ENCODE assay signal across 25 cellular contexts in genomic region chr9:18184034-18184800, GRCh38.
DNase-seq lines count a peak whose midpoint lies in the region; ATAC-seq, FAIRE-seq and TF ChIP-seq lines count a peak whose summit lies in the region.
"Had no signal": no experiment of that assay in that cellular context is flagged by ENCODE, and none has a peak within 500 bp of the region (broad histone marks: within the 10 kb centered on the region; RNA-seq: fewer than 3 reads in every experiment).

No MANE protein-coding gene starts in this region.

- no TSS peak for BruUV-seq in MCF 10A (replicated peaks; lab: Mats Ljungman, UMichigan)

- H3K4me1 ChIP-seq in breast epithelium (no peaks in the 10 kb centered on the region), thyroid gland (no peaks in the 10 kb centered on the region)
- H3K4me1 ChIP-seq: BE2C, right atrium auricular region had no signal

- FAIRE-seq in colon (lab: Jason Lieb, UNC), result peak; percentile 75
- FAIRE-seq: GM12878 had no signal

- H3K27ac ChIP-seq in breast epithelium, result no peak overlapping the region
- H3K27ac ChIP-seq in thyroid gland, result no peak overlapping the region
- H3K27ac ChIP-seq: 22Rv1, SJCRH30 had no signal

- H3K9me3 ChIP-seq in breast epithelium (no peaks in the 10 kb centered on the region), thyroid gland (no peaks in the 10 kb centered on the region)
- H3K9me3 ChIP-seq: BE2C, right atrium auricular region, SJCRH30 had no signal

- peak; percentile 54 for DNase-seq in MCF 10A (ENCODE audit: unreplicated experiment)
- no peak for DNase-seq in breast epithelium (ENCODE audit: low spot score in 2 of 2)
- no peak for DNase-seq in left colon
- DNase-seq in thyroid gland, result peak; percentile 60 to 71
- DNase-seq in left lobe of liver (ENCODE audit: low spot score), result no peak
- no peak for DNase-seq in progenitor cell of endocrine pancreas (ENCODE audit: low spot score, unreplicated experiment)
- no peak for DNase-seq in activated CD4-positive, alpha-beta T cell treated with anti-CD3 and anti-CD28 coated beads for 36 hours
- DNase-seq: activated CD4-positive, alpha-beta T cell treated with anti-CD3 and anti-CD28 coated beads for 48 hours; activated CD8-positive, alpha-beta memory T cell treated with anti-CD3 and anti-CD28 coated beads, Interleukin-2, amount 10 ng/mL, durations not matched to agents 7 days and 5 days; BE2C; DMS79 treated with DMSO at 0.1 percent for 48 hours; heart left ventricle; KG1; NCI-H1694 treated with DMSO at 0.1 percent for 48 hours; nucleus accumbens; SJCRH30; T-cell had no signal

- no peak for TF ChIP-seq CTCF in MCF 10A (IDR thresholded peaks at IDR 0.05; ENCODE audit: unreplicated experiment)
- TF ChIP-seq CTCF in breast epithelium (IDR thresholded peaks at IDR 0.05), result no peak
- no peak for TF ChIP-seq CTCF in thyroid gland (IDR thresholded peaks at IDR 0.05)
- TF ChIP-seq CTCF in progenitor cell of endocrine pancreas (IDR thresholded peaks at IDR 0.05; ENCODE audit: unreplicated experiment), result no peak

- CTCF ChIA-PET in MCF 10A (lab: Yijun Ruan, JAX), result no interaction called here
- CTCF ChIA-PET in activated CD4-positive, alpha-beta T cell treated with anti-CD3 and anti-CD28 coated beads for 36 hours (lab: Charles Lee), result no interaction called here

- no peaks in the 10 kb centered on the region for H3K27me3 ChIP-seq in breast epithelium
- H3K27me3 ChIP-seq in thyroid gland, result no peaks in the 10 kb centered on the region
- H3K27me3 ChIP-seq: BE2C, heart left ventricle, right atrium auricular region, SJCRH30 had no signal

- no peak for TF ChIP-seq POLR2A in breast epithelium (IDR thresholded peaks at IDR 0.05)
- TF ChIP-seq POLR2A in thyroid gland (IDR thresholded peaks at IDR 0.05), result no peak

- H3K9me3 Mint-ChIP-seq in MCF 10A (ENCODE audit: unreplicated experiment), result no peaks in the 10 kb centered on the region
- peaks cover 3% of the 10 kb centered on the region for H3K9me3 Mint-ChIP-seq in progenitor cell of endocrine pancreas (ENCODE audit: low read depth)
- peaks cover 2% of the 10 kb centered on the region for H3K9me3 Mint-ChIP-seq in activated CD4-positive, alpha-beta T cell treated with anti-CD3 and anti-CD28 coated beads for 36 hours (ENCODE audit: low read depth)
- H3K9me3 Mint-ChIP-seq: activated naive CD4-positive, alpha-beta T cell treated with anti-CD3 and anti-CD28 coated beads, Interleukin-2, amount 50 U/mL, for 72 hours; activated T-helper 1 cell treated with anti-CD3 and anti-CD28 coated beads, Interleukin-12 subunit alpha, Interleukin-12 subunit beta, Interleukin-2, Interleukin-4 antibody, amounts not matched to agents 30 ng/mL and 10 ng/mL and 1 ng/mL, durations not matched to agents 14 hours and 24 hours and 36 hours; T-cell had no signal

- intact Hi-C loops in MCF 10A (cut with micrococcal nuclease), result no loop called here
- intact Hi-C loops in breast epithelium (cut with DNase I; ENCODE audit: low total_unique reads), result no loop called here
- intact Hi-C loops in left colon (cut with DNase I, micrococcal nuclease), result no loop called here
- intact Hi-C loops in thyroid gland (cut with DNase I), result no loop called here
- intact Hi-C loops in activated CD4-positive, alpha-beta T cell treated with anti-CD3 and anti-CD28 coated beads for 36 hours (cut with DNase I, micrococcal nuclease), result no loop called here

- 48% methylated on average over 7 of the region's 7 CpGs for WGBS in thyroid gland, 2 donors

- H3K36me3 ChIP-seq in breast epithelium, result no peaks in the 10 kb centered on the region
- no peaks in the 10 kb centered on the region for H3K36me3 ChIP-seq in thyroid gland
- H3K36me3 ChIP-seq: BE2C, heart left ventricle, right atrium auricular region, SJCRH30 had no signal

- H3K4me3 Mint-ChIP-seq in MCF 10A (ENCODE audit: unreplicated experiment) (no peak overlapping the region), progenitor cell of endocrine pancreas (ENCODE audit: low read depth) (no peak overlapping the region)
- H3K4me3 Mint-ChIP-seq in activated CD4-positive, alpha-beta T cell treated with anti-CD3 and anti-CD28 coated beads for 36 hours, result no peak overlapping the region
- H3K4me3 Mint-ChIP-seq: activated CD8-positive, alpha-beta memory T cell treated with anti-CD3 and anti-CD28 coated beads, Interleukin-2, amount 10 ng/mL, durations not matched to agents 7 days and 5 days; activated T-helper 1 cell treated with anti-CD3 and anti-CD28 coated beads, Interleukin-12 subunit alpha, Interleukin-12 subunit beta, Interleukin-2, Interleukin-4 antibody, amounts not matched to agents 30 ng/mL and 10 ng/mL and 1 ng/mL, durations not matched to agents 14 hours and 24 hours and 36 hours; T-cell; type B pancreatic cell had no signal

- ATAC-seq in left colon, result peak; percentile 90
- no peak for ATAC-seq in left lobe of liver
- no peak for ATAC-seq in activated CD4-positive, alpha-beta T cell treated with anti-CD3 and anti-CD28 coated beads for 36 hours
- ATAC-seq: activated CD8-positive, alpha-beta memory T cell treated with anti-CD3 and anti-CD28 coated beads, Interleukin-2, amount 10 ng/mL, durations not matched to agents 7 days and 5 days; activated naive CD4-positive, alpha-beta T cell treated with anti-CD3 and anti-CD28 coated beads, Interleukin-2, amount 50 U/mL, for 72 hours; GM12878; heart left ventricle; T-cell had no signal

- no peak overlapping the region for H3K4me3 ChIP-seq in breast epithelium
- no peak overlapping the region for H3K4me3 ChIP-seq in thyroid gland (replicated peaks in 1 of 3)
- H3K4me3 ChIP-seq: GM12878, heart left ventricle, lung, right atrium auricular region, SJCRH30 had no signal

- H3K4me1 Mint-ChIP-seq in MCF 10A (ENCODE audit: insufficient read depth, unreplicated experiment) (peaks cover 13% of the 10 kb centered on the region), progenitor cell of endocrine pancreas (ENCODE audit: low read depth) (peaks cover 4% of the 10 kb centered on the region)
- no peaks in the 10 kb centered on the region for H3K4me1 Mint-ChIP-seq in activated CD4-positive, alpha-beta T cell treated with anti-CD3 and anti-CD28 coated beads for 36 hours
- H3K4me1 Mint-ChIP-seq: activated CD8-positive, alpha-beta memory T cell treated with anti-CD3 and anti-CD28 coated beads, Interleukin-2, amount 10 ng/mL, durations not matched to agents 7 days and 5 days; T-cell had no signal

- H3K27me3 Mint-ChIP-seq in MCF 10A (ENCODE audit: insufficient read depth, unreplicated experiment), result no peaks in the 10 kb centered on the region
- H3K27me3 Mint-ChIP-seq in progenitor cell of endocrine pancreas, result no peaks in the 10 kb centered on the region
- no peaks in the 10 kb centered on the region for H3K27me3 Mint-ChIP-seq in activated CD4-positive, alpha-beta T cell treated with anti-CD3 and anti-CD28 coated beads for 36 hours
- H3K27me3 Mint-ChIP-seq: activated CD8-positive, alpha-beta memory T cell treated with anti-CD3 and anti-CD28 coated beads, Interleukin-2, amount 10 ng/mL, durations not matched to agents 7 days and 5 days; T-cell; type B pancreatic cell had no signal

- POLR2A ChIA-PET in MCF 10A (lab: Yijun Ruan, JAX), result no interaction called here
- POLR2A ChIA-PET in activated CD4-positive, alpha-beta T cell treated with anti-CD3 and anti-CD28 coated beads for 36 hours (lab: Charles Lee), result no interaction called here

- H3K36me3 Mint-ChIP-seq in MCF 10A (ENCODE audit: insufficient read depth, unreplicated experiment) (no peaks in the 10 kb centered on the region), progenitor cell of endocrine pancreas (ENCODE audit: insufficient read depth) (no peaks in the 10 kb centered on the region)
- no peaks in the 10 kb centered on the region for H3K36me3 Mint-ChIP-seq in activated CD4-positive, alpha-beta T cell treated with anti-CD3 and anti-CD28 coated beads for 36 hours (ENCODE audit: low read depth)
- H3K36me3 Mint-ChIP-seq: activated CD8-positive, alpha-beta memory T cell treated with anti-CD3 and anti-CD28 coated beads, Interleukin-2, amount 10 ng/mL, durations not matched to agents 7 days and 5 days; activated naive CD4-positive, alpha-beta T cell treated with anti-CD3 and anti-CD28 coated beads, Interleukin-2, amount 50 U/mL, for 72 hours; T-cell; type B pancreatic cell had no signal

- H3K27ac Mint-ChIP-seq in MCF 10A (ENCODE audit: low read depth, unreplicated experiment) (no peak overlapping the region), progenitor cell of endocrine pancreas (no peak overlapping the region)
- no peak overlapping the region for H3K27ac Mint-ChIP-seq in activated CD4-positive, alpha-beta T cell treated with anti-CD3 and anti-CD28 coated beads for 36 hours
- H3K27ac Mint-ChIP-seq: activated CD8-positive, alpha-beta memory T cell treated with anti-CD3 and anti-CD28 coated beads, Interleukin-2, amount 10 ng/mL, durations not matched to agents 7 days and 5 days; activated naive CD4-positive, alpha-beta T cell treated with anti-CD3 and anti-CD28 coated beads, Interleukin-2, amount 50 U/mL, for 72 hours; activated T-helper 1 cell treated with anti-CD3 and anti-CD28 coated beads, Interleukin-12 subunit alpha, Interleukin-12 subunit beta, Interleukin-2, Interleukin-4 antibody, amounts not matched to agents 30 ng/mL and 10 ng/mL and 1 ng/mL, durations not matched to agents 14 hours and 24 hours and 36 hours; T-cell; type B pancreatic cell had no signal

Comparison
In these comparisons a context has a peak if more than half of its experiments do, and no peak if none do; other contexts are left out.
1. DNase-seq: peak in MCF 10A (single experiment) and thyroid gland (2 of 2); none in breast epithelium (0 of 2), left colon (0 of 2), left lobe of liver (single experiment), progenitor cell of endocrine pancreas (single experiment) and activated CD4-positive, alpha-beta T cell treated with anti-CD3 and anti-CD28 coated beads for 36 hours (single experiment).